In the genomic region with DNA sequence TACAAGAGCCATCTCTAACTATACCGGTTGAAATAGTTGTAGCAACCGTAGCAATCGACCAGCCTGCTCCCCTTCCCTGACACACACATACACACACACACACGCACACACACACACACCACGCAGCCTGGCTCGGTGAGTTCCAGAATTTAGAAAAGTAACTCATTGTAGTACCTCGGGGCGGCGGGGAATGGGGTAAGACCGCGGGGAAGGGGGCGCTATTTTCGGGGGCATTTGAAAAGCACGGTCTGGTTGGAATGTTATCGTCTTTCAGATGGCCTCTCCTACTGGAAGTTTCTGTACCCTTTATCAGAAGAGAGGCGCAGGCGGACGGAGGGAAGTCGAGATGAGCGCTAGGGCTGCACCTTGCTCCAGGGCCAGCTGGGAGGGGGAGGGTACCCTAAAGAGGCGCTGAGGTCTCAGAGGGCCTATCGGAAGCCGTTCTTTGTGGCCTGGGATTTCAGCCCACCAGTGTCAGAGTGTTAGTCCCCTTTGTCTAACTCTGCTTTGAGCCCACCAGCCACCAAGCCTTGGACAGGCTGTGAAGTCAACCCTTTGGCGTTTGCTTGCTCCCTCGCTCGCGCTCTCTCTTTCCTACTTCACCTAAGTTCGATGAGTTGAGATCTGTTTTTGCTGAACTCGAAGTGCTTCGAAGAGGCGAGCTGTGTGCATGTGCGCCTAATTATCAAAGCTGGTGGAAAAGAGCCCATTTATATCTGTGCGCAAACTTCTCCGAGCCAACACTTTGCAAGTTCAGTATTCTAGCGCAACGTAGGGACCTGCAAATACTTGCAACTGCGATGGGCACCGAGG, we compare ENCODE assay signal across 9 cellular contexts. TPM values are rescaled to one million over a fixed set of nuclear protein-coding genes. Genes with fewer than 3 reads are reported as not detected.
A peak's percentile ranks its signal among the peaks of the same experiment; 100 is the strongest.
DNase-seq lines count a peak whose midpoint lies in the region; ATAC-seq and TF ChIP-seq lines count a peak whose summit lies in the region.
"Had no signal": no experiment of that assay in that cellular context is flagged by ENCODE, and none has a peak within 500 bp of the region (broad histone marks: within the 10 kb centered on the region; RNA-seq: fewer than 3 reads in every experiment).

No MANE protein-coding gene starts in this region.

- ATAC-seq in GM23338 = peak; percentile 1; the same call in 2 of the 3 replicates
- ATAC-seq in GM21529 (IDR thresholded peaks at IDR 0.05; ENCODE audit: unreplicated experiment) = no peak

- peaks cover 99% of the 10 kb centered on the region for H3K27me3 Mint-ChIP-seq in GM23338 (ENCODE audit: insufficient read depth, low read depth, poor library complexity)
- peaks cover 62% of the 10 kb centered on the region for H3K27me3 Mint-ChIP-seq in activated naive CD8-positive, alpha-beta T cell

- H3K27ac Mint-ChIP-seq in GM23338 = no peak overlapping the region
- no peak overlapping the region for H3K27ac Mint-ChIP-seq in activated naive CD8-positive, alpha-beta T cell

- TF ChIP-seq CTCF in GM23338 (conservative IDR thresholded peaks at IDR 0.05; ENCODE audit: low read depth in 2 of 2) = peak; percentile 35 to 38; a peak in 1 of 4 replicates

- H3K4me3 ChIP-seq in GM23338 = peak overlapping the region; percentile 79
- peak overlapping the region; percentile 0 to 39 for H3K4me3 ChIP-seq in muscle layer of colon (ENCODE audit: low read depth in 1 of 2, low read length in 2 of 2)

- H4K20me1 ChIP-seq in GM23338 (replicated peaks; ENCODE audit: insufficient read depth) = peaks cover 33% of the 10 kb centered on the region

- no peaks in the 10 kb centered on the region; the same call in 2 of the 3 replicates for H3K36me3 Mint-ChIP-seq in GM23338 (ENCODE audit: low read depth)
- no peaks in the 10 kb centered on the region for H3K36me3 Mint-ChIP-seq in activated naive CD8-positive, alpha-beta T cell

- no peaks in the 10 kb centered on the region for H3K9me2 ChIP-seq in GM23338 (ENCODE audit: insufficient read depth)

- no peaks in the 10 kb centered on the region for H3K79me2 ChIP-seq in GM23338 (replicated peaks; ENCODE audit: insufficient read depth)

- H3K9me3 ChIP-seq in muscle layer of colon (ENCODE audit: low read length) = no peaks in the 10 kb centered on the region

- no peak overlapping the region for H3K9ac ChIP-seq in muscle layer of colon (ENCODE audit: low read length)

- H3K4me2 ChIP-seq in GM23338 = peak overlapping the region; percentile 98

- peaks cover 24% of the 10 kb centered on the region for H3F3A ChIP-seq in GM23338 (replicated peaks; ENCODE audit: low read depth)

- H3K9me3 Mint-ChIP-seq in GM23338 = peaks cover 2% of the 10 kb centered on the region; the same call in 2 of the 3 replicates
- no peaks in the 10 kb centered on the region for H3K9me3 Mint-ChIP-seq in activated naive CD8-positive, alpha-beta T cell (ENCODE audit: low read depth)

- no peak overlapping the region for H3K27ac ChIP-seq in GM23338 (ENCODE audit: low read depth)
- H3K27ac ChIP-seq in muscle layer of colon (ENCODE audit: low read depth, low read length) = no peak overlapping the region

- H3K27me3 ChIP-seq in GM23338 (ENCODE audit: insufficient read depth) = peaks cover 100% of the 10 kb centered on the region
- H3K27me3 ChIP-seq in muscle layer of colon (ENCODE audit: control insufficient read depth in 1 of 2, insufficient read depth in 2 of 2, low read length in 2 of 2) = peaks cover 50 to 71% of the 10 kb centered on the region in 2 donors

- peaks cover 59% of the 10 kb centered on the region for H3K4me1 ChIP-seq in GM23338 (ENCODE audit: insufficient read depth)
- peaks cover 40% of the 10 kb centered on the region for H3K4me1 ChIP-seq in muscle layer of colon (ENCODE audit: insufficient read depth, low read length)

- H3K4me1 Mint-ChIP-seq in GM23338 = peaks cover 51% of the 10 kb centered on the region
- peaks cover 34% of the 10 kb centered on the region for H3K4me1 Mint-ChIP-seq in activated naive CD8-positive, alpha-beta T cell (ENCODE audit: low read depth)

- DNase-seq in AG08396 (ENCODE audit: low spot score) (peak; percentile 18), GM23338 (ENCODE audit: low spot score) (peak; percentile 64), nucleus accumbens (lab: John Stamatoyannopoulos, UW) (no peak), NCI-H2081 (lab: John Stamatoyannopoulos, UW) (no peak), HUDEP-2 (lab: John Stamatoyannopoulos, UW; ENCODE audit: unreplicated experiment in 76 of 76) (no peak)
- DNase-seq: effector CD8-positive, alpha-beta T cell had no signal

- no peaks in the 10 kb centered on the region; the same call in 1 of the 2 replicates for H3K36me3 ChIP-seq in GM23338 (ENCODE audit: insufficient read depth)
- no peaks in the 10 kb centered on the region for H3K36me3 ChIP-seq in muscle layer of colon (ENCODE audit: insufficient read depth, low read length)

- peak overlapping the region; percentile 76 for H3K4me3 Mint-ChIP-seq in GM23338
- peak overlapping the region; percentile 79 for H3K4me3 Mint-ChIP-seq in activated naive CD8-positive, alpha-beta T cell

- H2AFZ ChIP-seq in GM23338 = peak overlapping the region; percentile 88

TF ChIP-seq in GM23338, 12 proteins besides CTCF, POLR2A, EP300 and RAD21:
- TF ChIP-seq EZH2 (IDR thresholded peaks at IDR 0.05; ENCODE audit: low read depth, unreplicated experiment) = peak; percentile 90
- TF ChIP-seq STAT1 (IDR thresholded peaks at IDR 0.05; ENCODE audit: unreplicated experiment) = no peak
TF ChIP-seq in GM23338: peak in this region for 1.

RNA-seq across cellular contexts. Expression of a gene that starts 0.8 kb away (rescaled TPM):
- 24.6 and 31.8 TPM in 2 replicates for total RNA-seq in GM23338 (2014; rRNA removed; shearing (Covaris generic))
- polyA plus RNA-seq in GM23338 (2016; fragmentation: Nextera tagmentation; extraction: Ambion mirVana) = 5.9 and 7.0 TPM in 2 replicates

RNA-seq across cellular contexts. Expression of a gene that starts 40.0 kb away (rescaled TPM):
- total RNA-seq in GM23338 (2014; rRNA removed; shearing (Covaris generic)) = 53.4 and 83.7 TPM in 2 replicates
- 37.3 and 43.5 TPM in 2 replicates for polyA plus RNA-seq in GM23338 (2016; fragmentation: Nextera tagmentation; extraction: Ambion mirVana)

Comparison
In these comparisons a context has a peak if more than half of its experiments do, and no peak if none do; other contexts are left out.
1. DNase-seq: peak in AG08396 (single experiment) and GM23338 (single experiment); none in nucleus accumbens (0 of 56), NCI-H2081 (0 of 2) and HUDEP-2 (0 of 76).